Comparison of ENCODE assay signal across 8 cellular contexts in the genomic region with DNA sequence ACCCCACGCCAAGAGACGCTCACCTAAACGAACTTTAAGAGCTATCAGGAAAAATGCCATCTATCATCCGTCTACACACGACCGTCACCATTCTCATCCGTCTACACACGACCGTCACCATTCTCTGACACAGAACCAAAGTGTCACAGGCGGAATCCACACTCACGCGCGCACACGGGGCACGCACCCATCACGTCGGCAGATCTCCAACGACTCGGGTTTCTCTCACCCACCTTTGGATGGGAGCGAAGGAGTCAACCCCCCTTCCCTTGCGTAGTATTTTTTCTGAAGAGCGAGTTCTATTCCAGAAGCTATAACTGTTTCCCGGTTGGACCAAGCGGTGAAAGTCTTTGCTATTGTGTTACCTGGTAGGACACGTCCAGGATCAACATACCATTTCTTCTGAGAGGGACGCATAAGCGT. TPM values are rescaled to one million over a fixed set of nuclear protein-coding genes. Genes with fewer than 3 reads are reported as not detected.
A peak's percentile ranks its signal among the peaks of the same experiment; 100 is the strongest.
DNase-seq lines count a peak whose midpoint lies in the region; ATAC-seq and TF ChIP-seq lines count a peak whose summit lies in the region.

No MANE protein-coding gene starts in this region.

- intact Hi-C loops in left ventricle myocardium inferior (cut with micrococcal nuclease), result loop anchor here (10.0 kb wide), 1 partner anchor 196 kb away; no protein-coding TSS in a partner anchor
- intact Hi-C loops in Right ventricle myocardium superior (cut with DNase I), result loop anchor here (10.0 kb wide), 1 partner anchor 196 kb away; no protein-coding TSS in a partner anchor

- peaks cover 42% of the 10 kb centered on the region for H3K4me1 ChIP-seq in left ventricle myocardium inferior
- peaks cover 0 to 38% of the 10 kb centered on the region in 2 donors for H3K4me1 ChIP-seq in right atrium auricular region

- H3K27me3 ChIP-seq in left ventricle myocardium inferior (ENCODE audit: low read depth) (no peaks in the 10 kb centered on the region), right atrium auricular region (no peaks in the 10 kb centered on the region)

- H3K27ac ChIP-seq in left ventricle myocardium inferior (replicated peaks) (peak overlapping the region; percentile 98), right atrium auricular region (peak overlapping the region; percentile 96 to 98)

- TF ChIP-seq CTCF in left ventricle myocardium inferior (IDR thresholded peaks at IDR 0.05; ENCODE audit: borderline replicate concordance) (no peak), right atrium auricular region (IDR thresholded peaks at IDR 0.05) (no peak)

- H3K4me3 ChIP-seq in left ventricle myocardium inferior (peak overlapping the region; percentile 80), right atrium auricular region (peak overlapping the region; percentile 69 to 76)

- ATAC-seq in Right ventricle myocardium superior (ENCODE audit: poor library complexity) (no peak), GM21423 (IDR thresholded peaks at IDR 0.05; ENCODE audit: unreplicated experiment) (no peak), HG03095 (IDR thresholded peaks at IDR 0.05; ENCODE audit: unreplicated experiment) (no peak)

- H3K9me3 ChIP-seq in left ventricle myocardium inferior (replicated peaks) (no peaks in the 10 kb centered on the region), right atrium auricular region (no peaks in the 10 kb centered on the region)

- no peak for DNase-seq in left ventricle myocardium inferior
- DNase-seq in Right ventricle myocardium superior, result no peak
- DNase-seq in activated CD8-positive, alpha-beta memory T cell treated with anti-CD3 and anti-CD28 coated beads, Interleukin-2, amount 50 U/mL, for 4 hours, result peak; percentile 26
- DNase-seq in right atrium auricular region (ENCODE audit: low spot score), result no peak
- peak; percentile 4 for DNase-seq in stimulated activated CD8-positive, alpha-beta memory T cell treated with anti-CD3 and anti-CD28 coated beads, Interleukin-15, amount 100 ng/mL, for 1 hour (ENCODE audit: low read depth)
- no peak for DNase-seq in mucosa of gallbladder (ENCODE audit: low spot score)

- H3K36me3 ChIP-seq in left ventricle myocardium inferior, result peaks cover 5% of the 10 kb centered on the region
- no peaks in the 10 kb centered on the region for H3K36me3 ChIP-seq in right atrium auricular region

RNA-seq across cellular contexts. Expression of gene DUSP10, which starts 0.9 kb away (rescaled TPM):
- total RNA-seq in left ventricle myocardium inferior (4.6 TPM), Right ventricle myocardium superior (4.5 TPM), right atrium auricular region (1 to 10 TPM; 3.3 to 6.4 TPM), mucosa of gallbladder (9.2 TPM)

Comparison
In these comparisons a context has a peak if more than half of its experiments do, and no peak if none do; other contexts are left out.
1. DNase-seq: peak in activated CD8-positive, alpha-beta memory T cell treated with anti-CD3 and anti-CD28 coated beads, Interleukin-2, amount 50 U/mL, for 4 hours (single experiment) and stimulated activated CD8-positive, alpha-beta memory T cell treated with anti-CD3 and anti-CD28 coated beads, Interleukin-15, amount 100 ng/mL, for 1 hour (single experiment); none in left ventricle myocardium inferior (single experiment), Right ventricle myocardium superior (single experiment), right atrium auricular region (single experiment) and mucosa of gallbladder (single experiment).